In genomic region chrX:65609237-65609636, GRCh38 we compare ENCODE assay signal across 23 cellular contexts. TPM values are rescaled to one million over a fixed set of nuclear protein-coding genes. Genes with fewer than 3 reads are reported as not detected.
DNase-seq lines count a peak whose midpoint lies in the region; ATAC-seq, FAIRE-seq and TF ChIP-seq lines count a peak whose summit lies in the region.
"Had no signal": no experiment of that assay in that cellular context is flagged by ENCODE, and none has a peak within 500 bp of the region (broad histone marks: within the 10 kb centered on the region; RNA-seq: fewer than 3 reads in every experiment).

No MANE protein-coding gene starts in this region.

- no peaks in the 10 kb centered on the region for H3K36me3 ChIP-seq in CD8-positive, alpha-beta memory T cell (ENCODE audit: insufficient read depth, low read length)
- no peaks in the 10 kb centered on the region for H3K36me3 ChIP-seq in K562 (ENCODE audit: control insufficient read depth, insufficient read depth, low read length)
- H3K36me3 ChIP-seq in mesenchymal stem cell (ENCODE audit: control insufficient read depth in 1 of 2, insufficient read depth in 2 of 2, low read depth in 1 of 2, low read length in 2 of 2), result no peaks in the 10 kb centered on the region
- H3K36me3 ChIP-seq: colonic mucosa had no signal

- H3K14ac ChIP-seq in mesenchymal stem cell (ENCODE audit: low read length in 2 of 2), result no peak overlapping the region

- peak overlapping the region in 1 of 2 experiments; percentile 15 for H2BK12ac ChIP-seq in mesenchymal stem cell (ENCODE audit: low read length in 2 of 2)

- no peak for FAIRE-seq in K562 (lab: Jason Lieb, UNC)

- intact Hi-C loops in CD14-positive monocyte (cut with micrococcal nuclease), result no loop called here
- intact Hi-C loops in K562 (cut with micrococcal nuclease), result no loop called here

- no peaks in the 10 kb centered on the region for H3K9me3 ChIP-seq in CD8-positive, alpha-beta memory T cell (ENCODE audit: low read length)
- H3K9me3 ChIP-seq in K562 (replicated peaks; ENCODE audit: control insufficient read depth, insufficient read depth, low read depth, low read length) (no peaks in the 10 kb centered on the region), mesenchymal stem cell (ENCODE audit: control insufficient read depth, low read length) (no peaks in the 10 kb centered on the region)
- H3K9me3 ChIP-seq: colonic mucosa had no signal

- no peak overlapping the region for H2BK5ac ChIP-seq in mesenchymal stem cell (ENCODE audit: low read depth, low read length, poor library complexity, severe bottlenecking)

- H3K4me1 Mint-ChIP-seq in CD14-positive monocyte, result peaks cover 50% of the 10 kb centered on the region
- peaks cover 40 to 67% (median 62%) of the 10 kb centered on the region in 3 donors for H3K4me1 Mint-ChIP-seq in CD8-positive, alpha-beta memory T cell
- H3K4me1 Mint-ChIP-seq: H9 had no signal

- peaks cover 15% of the 10 kb centered on the region for H3K4me1 ChIP-seq in CD8-positive, alpha-beta memory T cell (ENCODE audit: insufficient read depth, low read length)
- H3K4me1 ChIP-seq in K562 (replicated peaks in 1 of 2; ENCODE audit: control insufficient read depth in 2 of 2, insufficient read depth in 2 of 2, low read length in 2 of 2) (peaks cover 0 to 5% of the 10 kb centered on the region in 2 experiments; a peak in 3 of 5 replicates), mesenchymal stem cell (ENCODE audit: control insufficient read depth, insufficient read depth, low read depth, low read length) (no peaks in the 10 kb centered on the region)
- H3K4me1 ChIP-seq: colonic mucosa had no signal

- no peak for TF ChIP-seq CTCF in CD14-positive monocyte (IDR thresholded peaks at IDR 0.05)
- TF ChIP-seq CTCF in K562 (IDR thresholded peaks at IDR 0.05 in 2 of 3, conservative IDR thresholded peaks at IDR 0.05 in 1 of 3; ENCODE audit: insufficient read depth in 2 of 3, low read depth in 1 of 3, low read length in 3 of 3), result no peak

- BruUV-seq in K562 (replicated peaks; lab: Mats Ljungman, UMichigan), result no TSS peak

- H3K23ac ChIP-seq in mesenchymal stem cell (ENCODE audit: low read length in 2 of 2), result no peak overlapping the region

- no peaks in the 10 kb centered on the region for H3K36me3 Mint-ChIP-seq in CD14-positive monocyte
- peaks cover 1 to 12% (median 2%) of the 10 kb centered on the region in 3 donors for H3K36me3 Mint-ChIP-seq in CD8-positive, alpha-beta memory T cell

- H3K27me3 Mint-ChIP-seq in CD14-positive monocyte (ENCODE audit: low read depth in 3 of 3), result peaks cover 0 to 34% (median 0%) of the 10 kb centered on the region in 3 donors
- peaks cover 0 to 5% of the 10 kb centered on the region in 2 donors for H3K27me3 Mint-ChIP-seq in CD8-positive, alpha-beta memory T cell
- H3K27me3 Mint-ChIP-seq: activated B cell treated with CpG ODN at 0.5 μM for 24 hours; CD4-positive, alpha-beta T cell had no signal

- ATAC-seq in K562, result peak; percentile 35

- TF ChIP-seq POLR2A in K562 (conservative IDR thresholded peaks at IDR 0.05), result no peak

- peaks cover 0 to 8% (median 2%) of the 10 kb centered on the region in 7 donors for H3K9me3 Mint-ChIP-seq in CD14-positive monocyte
- H3K9me3 Mint-ChIP-seq in CD8-positive, alpha-beta memory T cell, result peaks cover 0 to 2% (median 0%) of the 10 kb centered on the region in 5 donors
- H3K9me3 Mint-ChIP-seq: activated B cell treated with CpG ODN at 0.5 μM for 24 hours had no signal

- no peaks in the 10 kb centered on the region for H3K9me1 ChIP-seq in K562 (ENCODE audit: control insufficient read depth, insufficient read depth, low read length)

- in situ Hi-C loops in K562 (cut with MboI), result no loop called here

- H2AK5ac ChIP-seq in mesenchymal stem cell (ENCODE audit: low read length, severe bottlenecking), result no peak overlapping the region

- no peak overlapping the region for H3K4ac ChIP-seq in mesenchymal stem cell (ENCODE audit: low read depth in 1 of 2, low read length in 2 of 2)

- H2BK120ac ChIP-seq in mesenchymal stem cell (ENCODE audit: low read depth, low read length), result no peak overlapping the region

- H3K79me2 ChIP-seq in K562 (ENCODE audit: control insufficient read depth, insufficient read depth, low read length), result no peaks in the 10 kb centered on the region

- TF ChIP-seq EP300 in K562 (IDR thresholded peaks at IDR 0.05; ENCODE audit: low read length), result no peak

- POLR2A ChIA-PET in CD8-positive, alpha-beta memory T cell (lab: Charles Lee), result no interaction called here
- POLR2A ChIA-PET in K562 (lab: Yijun Ruan, JAX) (no interaction called here), HEK293T (lab: Yijun Ruan, JAX) (no interaction called here)

- peak overlapping the region in 1 of 2 experiments; percentile 12 for H3K18ac ChIP-seq in mesenchymal stem cell (ENCODE audit: low read depth in 1 of 2, low read length in 2 of 2)

- H3K27ac Mint-ChIP-seq in CD14-positive monocyte, result peak overlapping the region; percentile 63 to 82 (median 73)
- H3K27ac Mint-ChIP-seq in CD8-positive, alpha-beta memory T cell, result peak overlapping the region in 6 of 8 donors; percentile 12 to 82 (median 50)
- H3K27ac Mint-ChIP-seq: activated B cell treated with CpG ODN at 0.5 μM for 24 hours, H9 had no signal

- H3K4me3 Mint-ChIP-seq in CD14-positive monocyte, result peak overlapping the region; percentile 15 to 48
- H3K4me3 Mint-ChIP-seq in CD8-positive, alpha-beta memory T cell, result peak overlapping the region in 2 of 7 donors; percentile 17 to 41
- H3K4me3 Mint-ChIP-seq: activated B cell treated with CpG ODN at 0.5 μM for 24 hours; CD4-positive, alpha-beta T cell; H9; naive B cell had no signal

- H3K9ac ChIP-seq in K562 (ENCODE audit: insufficient read depth in 1 of 2, low read depth in 2 of 2, low read length in 2 of 2) (no peak overlapping the region), mesenchymal stem cell (ENCODE audit: low read length) (no peak overlapping the region)

- DNase-seq in CD14-positive monocyte (ENCODE audit: low spot score) (no peak), K562 (ENCODE audit: extremely low read depth in 1 of 4, low spot score in 3 of 4) (no peak), mesenchymal stem cell (no peak), NCI-H524 (lab: John Stamatoyannopoulos, UW) (no peak), NOMO-1 treated with DMSO at 0.1 percent for 48 hours (lab: John Stamatoyannopoulos, UW; ENCODE audit: unreplicated experiment) (no peak), HEK293T (ENCODE audit: extremely low spot score) (no peak)
- no peak for DNase-seq in CD8-positive, alpha-beta memory T cell
- DNase-seq: activated B cell treated with CpG ODN at 0.5 μM for 24 hours; activated CD4-positive, alpha-beta T cell treated with anti-CD3 and anti-CD28 coated beads, Interleukin-2, amount 50 U/mL, for 48 hours; activated gamma-delta T cell treated with Interleukin-2 at 50 U/mL for 16 hours; activated T-cell treated with anti-CD3 and anti-CD28 coated beads for 4 hours; amniotic stem cell; CD4-positive, alpha-beta T cell; colonic mucosa; H9; naive B cell; NCI-H1417; NCI-H2081; NCI-H226; NCI-H748 treated with DMSO at 0.1 percent for 48 hours; stimulated activated CD4-positive, alpha-beta T cell treated with anti-CD3 and anti-CD28 coated beads, Interleukin-12 subunit alpha, Interleukin-12 subunit beta, amount 100 ng/mL, for 4 hours; stimulated activated CD4-positive, alpha-beta T cell treated with anti-CD3 and anti-CD28 coated beads, Interleukin-4, amount 100 ng/mL, for 24 hours; stimulated activated naive CD4-positive, alpha-beta T cell treated with Interleukin-2 at 50 U/mL for 16 hours had no signal

- no peak overlapping the region for H4K91ac ChIP-seq in mesenchymal stem cell (ENCODE audit: low read length)

- H3K4me2 ChIP-seq in K562 (ENCODE audit: insufficient read depth, low read length) (no peak overlapping the region), mesenchymal stem cell (ENCODE audit: low read length, poor library complexity, severe bottlenecking) (no peak overlapping the region)

- H2AFZ ChIP-seq in K562 (ENCODE audit: low read depth, low read length) (no peak overlapping the region), mesenchymal stem cell (ENCODE audit: low read depth, low read length) (no peak overlapping the region)

- no peak overlapping the region for H3K4me3 ChIP-seq in CD8-positive, alpha-beta memory T cell (ENCODE audit: low read length)
- H3K4me3 ChIP-seq in K562, result no peak overlapping the region
- no peak overlapping the region for H3K4me3 ChIP-seq in mesenchymal stem cell (ENCODE audit: insufficient read depth in 1 of 2, low read depth in 1 of 2, low read length in 2 of 2)
- H3K4me3 ChIP-seq: colonic mucosa had no signal

- H2BK15ac ChIP-seq in mesenchymal stem cell (ENCODE audit: low read depth, poor library complexity, severe bottlenecking), result peak overlapping the region; percentile 7

- WGBS in K562 (ENCODE audit: insufficient coverage, low coverage, missing lambda C conversion rate), result 58% methylated on average over 2 of the region's 4 CpGs
- WGBS in mesenchymal stem cell, result 79% methylated on average over 3 of the region's 4 CpGs

- H3K27ac ChIP-seq in CD8-positive, alpha-beta memory T cell (ENCODE audit: low read depth, low read length), result no peak overlapping the region
- H3K27ac ChIP-seq in K562 (ENCODE audit: extremely low read depth, low read depth, low read length), result no peak overlapping the region
- no peak overlapping the region for H3K27ac ChIP-seq in mesenchymal stem cell (ENCODE audit: low read length, poor library complexity, severe bottlenecking)
- H3K27ac ChIP-seq: colonic mucosa had no signal

- no peaks in the 10 kb centered on the region for H3K27me3 ChIP-seq in CD8-positive, alpha-beta memory T cell (ENCODE audit: insufficient read depth, low read length, poor library complexity, severe bottlenecking)
- H3K27me3 ChIP-seq in K562 (ENCODE audit: control insufficient read depth in 2 of 2, insufficient read depth in 2 of 2, low read length in 2 of 2) (no peaks in the 10 kb centered on the region), mesenchymal stem cell (ENCODE audit: control insufficient read depth in 1 of 2, insufficient read depth in 1 of 2, low read length in 2 of 2) (peaks cover 0 to 14% of the 10 kb centered on the region in 2 experiments)
- H3K27me3 ChIP-seq: colonic mucosa had no signal

- H4K8ac ChIP-seq in mesenchymal stem cell (ENCODE audit: low read length), result no peak overlapping the region

- TF ChIP-seq RAD21 in K562 (CRISPR knock-in tag; conservative IDR thresholded peaks at IDR 0.05 in 1 of 2, IDR thresholded peaks at IDR 0.05 in 1 of 2), result no peak

- no peaks in the 10 kb centered on the region for H4K20me1 ChIP-seq in K562 (replicated peaks; ENCODE audit: control insufficient read depth, insufficient read depth, low read length)

- CTCF ChIA-PET in CD8-positive, alpha-beta memory T cell (lab: Charles Lee), result no interaction called here
- CTCF ChIA-PET in K562 (lab: Yijun Ruan, JAX; ENCODE audit: low intra/inter-chr PET ratio), result no interaction called here
- CTCF ChIA-PET in HEK293T (lab: Yijun Ruan, JAX), result no interaction called here

- H3K79me1 ChIP-seq in mesenchymal stem cell (replicated peaks; ENCODE audit: low read length, poor library complexity, severe bottlenecking), result no peaks in the 10 kb centered on the region

RNA-seq across cellular contexts. Expression of gene MSN, which starts 58.2 kb away (rescaled TPM):
- polyA plus RNA-seq in CD14-positive monocyte (100 to 1,000 TPM; 691 to 888 TPM), K562 (2011; rRNA removed) (320 and 393 TPM in 2 replicates), K562 (2014; fragmentation: Illumina TruSeq; extraction: Trizol) (450 and 486 TPM in 2 replicates), K562 (2014; fragmentation: Nextera tagmentation; extraction: Ambion mirVana) (100 to 1,000 TPM; 128 to 283 TPM), K562 (2014; rRNA removed) (193 and 236 TPM in 2 replicates)
- 100 to 1,000 TPM; 403 to 410 TPM for total RNA-seq in CD8-positive, alpha-beta memory T cell
- polyA plus RNA-seq in CD8-positive, alpha-beta memory T cell, result 760 TPM
- total RNA-seq in K562 (2011; cell fraction: chromatin; rRNA removed; ENCODE audit: low replicate concordance), result 60.7 and 70.4 TPM in 2 replicates
- 61.2 and 71.2 TPM in 2 replicates for total RNA-seq in K562 (2011; cell fraction: nucleolus; rRNA removed)
- 79.1 and 109 TPM in 2 replicates for total RNA-seq in K562 (2011; cell fraction: nucleoplasm; rRNA removed)
- total RNA-seq in K562 (2014; rRNA removed) (224 and 261 TPM in 2 replicates), K562 (2014; rRNA removed; fragmentation: Illumina TruSeq; extraction: Trizol) (218 and 234 TPM in 2 replicates), K562 (2015; rRNA removed; fragmentation: Illumina TruSeq; extraction: Trizol) (237 and 240 TPM in 2 replicates), K562 (2021) (294 and 346 TPM in 2 replicates)
- 320 and 357 TPM in 2 replicates for polyA plus RNA-seq in K562 (2011; cell fraction: cytosol; rRNA removed)
- 205 and 240 TPM in 2 replicates for polyA plus RNA-seq in K562 (2011; cell fraction: nucleus; rRNA removed)
- polyA plus RNA-seq in K562 (2012), result 355 and 371 TPM in 2 replicates
- 381 and 481 TPM in 2 replicates for polyA minus RNA-seq in K562 (2011; rRNA and poly(A)+ RNA removed)
- polyA minus RNA-seq in K562 (2011; cell fraction: cytosol; rRNA and poly(A)+ RNA removed), result 197 and 272 TPM in 2 replicates
- polyA minus RNA-seq in K562 (2011; cell fraction: nucleus; rRNA and poly(A)+ RNA removed), result 53.3 and 91.7 TPM in 2 replicates
- 287 TPM for polyA plus RNA-seq in mesenchymal stem cell (2013, experiment 1 of 2)
- polyA plus RNA-seq in mesenchymal stem cell (2013, experiment 2 of 2), result 277 TPM
